ENCODE assay signal across 10 cellular contexts in the genomic region with DNA sequence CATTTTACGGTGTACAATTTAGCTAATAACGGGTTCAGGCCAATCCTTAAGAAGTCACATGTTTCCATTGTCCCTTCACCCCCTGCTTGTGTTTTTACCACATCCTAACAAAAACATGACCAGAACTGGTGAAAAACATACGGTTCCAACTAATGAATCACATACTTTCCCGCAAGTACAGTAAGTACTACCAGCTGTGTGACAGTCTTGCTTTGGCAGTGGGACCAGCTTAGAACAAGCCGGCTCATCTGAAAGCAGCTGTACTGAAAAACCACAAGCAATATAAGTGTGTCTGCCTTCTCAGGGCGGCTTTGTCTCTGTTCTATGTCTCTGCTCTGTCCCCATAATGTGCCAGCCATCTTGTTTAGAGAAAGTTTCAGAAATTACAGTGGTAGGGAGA.
A peak's percentile ranks its signal among the peaks of the same experiment; 100 is the strongest.
DNase-seq lines count a peak whose midpoint lies in the region; ATAC-seq, FAIRE-seq and TF ChIP-seq lines count a peak whose summit lies in the region.
"Had no signal": no experiment of that assay in that cellular context is flagged by ENCODE, and none has a peak within 500 bp of the region (broad histone marks: within the 10 kb centered on the region; RNA-seq: fewer than 3 reads in every experiment).

No MANE protein-coding gene starts in this region.

- peak overlapping the region; percentile 62 for H3K4me2 ChIP-seq in endothelial cell of umbilical vein (ENCODE audit: insufficient read depth, low read length)

- peaks cover 9% of the 10 kb centered on the region for H3K27me3 Mint-ChIP-seq in nephron progenitor cell (ENCODE audit: low read depth, poor library complexity)
- H3K27me3 Mint-ChIP-seq: activated naive CD4-positive, alpha-beta T cell treated with anti-CD3 and anti-CD28 coated beads, Interleukin-2, amount 50 U/mL, for 24 hours had no signal

- no peaks in the 10 kb centered on the region for H3K36me3 Mint-ChIP-seq in nephron progenitor cell (ENCODE audit: low read depth)
- H3K36me3 Mint-ChIP-seq: activated naive CD4-positive, alpha-beta T cell treated with anti-CD3 and anti-CD28 coated beads, Interleukin-2, amount 50 U/mL, for 24 hours had no signal

- peaks cover 50% of the 10 kb centered on the region for H3K4me1 ChIP-seq in endothelial cell of umbilical vein (ENCODE audit: control insufficient read depth, extremely low read depth, insufficient read depth, low read length)

- no peaks in the 10 kb centered on the region for H4K20me1 ChIP-seq in endothelial cell of umbilical vein (replicated peaks; ENCODE audit: control insufficient read depth, extremely low read depth, insufficient read depth, low read length)

- no peak for TF ChIP-seq POLR2A in endothelial cell of umbilical vein (IDR thresholded peaks at IDR 0.05; ENCODE audit: low read depth, low read length)

- peak overlapping the region; percentile 87 for H3K27ac ChIP-seq in endothelial cell of umbilical vein (ENCODE audit: insufficient read depth, low read depth, low read length)

- FAIRE-seq in endothelial cell of umbilical vein (lab: Jason Lieb, UNC), result peak; percentile 94

- dilution Hi-C loops in endothelial cell of umbilical vein (cut with MboI; ENCODE audit: extremely low pct_ligation_motif_present, low sequenced_read_pairs), result no loop called here

- peaks cover 69% of the 10 kb centered on the region for H3K4me1 Mint-ChIP-seq in nephron progenitor cell
- H3K4me1 Mint-ChIP-seq: activated naive CD4-positive, alpha-beta T cell treated with anti-CD3 and anti-CD28 coated beads, Interleukin-2, amount 50 U/mL, for 24 hours had no signal

- H3K9me1 ChIP-seq in endothelial cell of umbilical vein (replicated peaks; ENCODE audit: control insufficient read depth, extremely low read depth, insufficient read depth, low read length), result no peaks in the 10 kb centered on the region

- H3K36me3 ChIP-seq in endothelial cell of umbilical vein (ENCODE audit: control insufficient read depth in 2 of 2, extremely low read depth in 1 of 2, insufficient read depth in 2 of 2, low read length in 2 of 2), result no peaks in the 10 kb centered on the region

- peak; percentile 88 for DNase-seq in AG20443 (ENCODE audit: low spot score)
- peak; percentile 67 for DNase-seq in NCI-H1694 (lab: John Stamatoyannopoulos, UW)
- DNase-seq in endothelial cell of umbilical vein (ENCODE audit: low read depth, low spot score), result peak; percentile 92
- no peak for DNase-seq in nephron progenitor cell
- no peak for DNase-seq in RKO (ENCODE audit: low spot score)
- no peak for DNase-seq in NCI-H774 (lab: John Stamatoyannopoulos, UW)
- DNase-seq: Calu3 had no signal

- H3K9me3 Mint-ChIP-seq in nephron progenitor cell, result no peaks in the 10 kb centered on the region
- H3K9me3 Mint-ChIP-seq: activated naive CD4-positive, alpha-beta T cell treated with anti-CD3 and anti-CD28 coated beads, Interleukin-2, amount 50 U/mL, for 24 hours had no signal

- H3K27me3 ChIP-seq in endothelial cell of umbilical vein (ENCODE audit: control insufficient read depth in 2 of 2, insufficient read depth in 2 of 2, low read length in 2 of 2), result no peaks in the 10 kb centered on the region

- TF ChIP-seq CTCF in endothelial cell of umbilical vein (IDR thresholded peaks at IDR 0.05; ENCODE audit: extremely low read depth in 1 of 2, insufficient read depth in 1 of 2, low read depth in 1 of 2, low read length in 2 of 2) (no peak), nephron progenitor cell (IDR thresholded peaks at IDR 0.05) (no peak)

- no TSS peak for BruUV-seq in endothelial cell of umbilical vein (replicated peaks; lab: Mats Ljungman, UMichigan)

- H3K4me3 Mint-ChIP-seq in nephron progenitor cell, result no peak overlapping the region
- H3K4me3 Mint-ChIP-seq: activated naive CD4-positive, alpha-beta T cell treated with anti-CD3 and anti-CD28 coated beads, Interleukin-2, amount 50 U/mL, for 24 hours had no signal

- POLR2A ChIA-PET in endothelial cell of umbilical vein (lab: Charles Lee), result interaction anchor here (1.0 kb wide), 1 partner anchor 17 kb away, joined by 3 read pairs; no protein-coding TSS in a partner anchor

- peak overlapping the region; percentile 60 for H3K9ac ChIP-seq in endothelial cell of umbilical vein (replicated peaks; ENCODE audit: extremely low read depth, insufficient read depth, low read length)

- peak overlapping the region in 1 of 3 experiments; percentile 15 for H3K4me3 ChIP-seq in endothelial cell of umbilical vein (replicated peaks in 1 of 3; ENCODE audit: insufficient read depth in 1 of 3, low read depth in 1 of 3, low read length in 3 of 3)

- H3K79me2 ChIP-seq in endothelial cell of umbilical vein (ENCODE audit: control insufficient read depth, insufficient read depth, low read length), result peaks cover 19% of the 10 kb centered on the region

- ATAC-seq in HG03025 (IDR thresholded peaks at IDR 0.05; ENCODE audit: low FRiP score, unreplicated experiment), result no peak
- no peak for ATAC-seq in GM21360 (IDR thresholded peaks at IDR 0.05; ENCODE audit: unreplicated experiment)

- peak overlapping the region; percentile 54 for H2AFZ ChIP-seq in endothelial cell of umbilical vein (ENCODE audit: low read depth, low read length)

- CTCF ChIA-PET in endothelial cell of umbilical vein (lab: Charles Lee), result interaction anchor here (0.8 to 2.3 kb wide), 9 partner anchors 9 to 244 kb away, joined by 3 to 11 read pairs (median 4); no protein-coding TSS in a partner anchor

- intact Hi-C loops in endothelial cell of umbilical vein (cut with micrococcal nuclease), result loop anchor here (2.0 to 5.0 kb wide), 3 partner anchors 59 to 263 kb away; no protein-coding TSS in a partner anchor

- no peaks in the 10 kb centered on the region for H3K9me3 ChIP-seq in endothelial cell of umbilical vein (replicated peaks; ENCODE audit: control insufficient read depth, insufficient read depth, low read length)

- H3K27ac Mint-ChIP-seq in nephron progenitor cell, result peak overlapping the region; percentile 92
- H3K27ac Mint-ChIP-seq: activated naive CD4-positive, alpha-beta T cell treated with anti-CD3 and anti-CD28 coated beads, Interleukin-2, amount 50 U/mL, for 24 hours had no signal

TF ChIP-seq in endothelial cell of umbilical vein, 7 proteins besides CTCF, POLR2A, EP300 and RAD21:
- peak; percentile 63 for TF ChIP-seq FOS (IDR thresholded peaks at IDR 0.05; ENCODE audit: borderline replicate concordance, insufficient read depth, low read length)
- peak; percentile 78 for TF ChIP-seq POLR2AphosphoS5 (IDR thresholded peaks at IDR 0.05; ENCODE audit: insufficient read depth, low read depth, low read length)
- no peak for TF ChIP-seq EZH2 (IDR thresholded peaks at IDR 0.05; ENCODE audit: borderline replicate concordance, low read depth, low read length, severe bottlenecking)
- TF ChIP-seq, protein P1, sequence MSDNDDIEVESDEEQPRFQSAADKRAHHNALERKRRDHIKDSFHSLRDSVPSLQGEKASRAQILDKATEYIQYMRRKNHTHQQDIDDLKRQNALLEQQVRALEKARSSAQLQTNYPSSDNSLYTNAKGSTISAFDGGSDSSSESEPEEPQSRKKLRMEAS (IDR thresholded peaks at IDR 0.05; ENCODE audit: insufficient read depth, insufficient read length), result peak; percentile 21
- no peak for TF ChIP-seq MYC (IDR thresholded peaks at IDR 0.05; ENCODE audit: low read depth, low read length)
- no peak for TF ChIP-seq GATA2 (IDR thresholded peaks at IDR 0.05; ENCODE audit: insufficient read depth, insufficient read length, low read depth, low read length)
- peak; percentile 53 for TF ChIP-seq JUN (IDR thresholded peaks at IDR 0.05; ENCODE audit: borderline replicate concordance, insufficient read depth, insufficient read length, low read depth)

Comparison
In these comparisons a context has a peak if more than half of its experiments do, and no peak if none do; other contexts are left out.
1. DNase-seq: peak in AG20443 (single experiment), NCI-H1694 (single experiment) and endothelial cell of umbilical vein (single experiment); none in nephron progenitor cell (single experiment), RKO (single experiment) and NCI-H774 (single experiment).